ENCODE assay signal across 17 cellular contexts in the genomic region with DNA sequence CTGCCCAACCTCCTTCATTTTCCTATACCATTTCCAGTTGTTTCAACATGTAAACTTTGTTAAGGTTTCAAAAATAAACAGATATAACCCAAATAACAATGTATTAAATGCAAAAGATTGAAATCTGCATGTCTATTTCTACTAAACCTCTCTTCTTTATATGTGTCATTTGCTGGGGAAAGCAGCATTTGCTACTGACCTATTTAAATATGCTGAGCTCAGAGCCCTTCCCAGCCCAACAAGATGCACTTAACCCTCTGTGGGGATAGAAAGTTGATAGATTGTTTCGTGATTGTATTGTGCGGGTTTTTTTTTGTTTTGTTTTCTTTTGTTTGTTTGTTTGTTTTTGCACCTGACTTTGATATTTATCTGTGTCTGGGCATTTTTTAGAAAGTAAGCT.
"Had no signal": no experiment of that assay in that cellular context is flagged by ENCODE, and none has a peak within 500 bp of the region (broad histone marks: within the 10 kb centered on the region; RNA-seq: fewer than 3 reads in every experiment).

No MANE protein-coding gene starts in this region.

- H3K4me3 ChIP-seq: coronary artery, hepatocyte, mucosa of descending colon, neural progenitor cell, ovary, smooth muscle cell had no signal

- H3K9ac ChIP-seq: neural progenitor cell had no signal

- H3K4me1 Mint-ChIP-seq: natural killer cell had no signal

- H3K9me3 Mint-ChIP-seq: natural killer cell; stimulated activated naive CD8-positive, alpha-beta T cell treated with anti-CD3 and anti-CD28 coated beads, Interleukin-15, Interleukin-2, amounts not matched to agents 100 ng/mL and 50 ng/mL, for 24 hours had no signal

- H3K4me3 Mint-ChIP-seq: natural killer cell; neural progenitor cell; stimulated activated naive CD8-positive, alpha-beta T cell treated with anti-CD3 and anti-CD28 coated beads, Interleukin-15, Interleukin-2, amounts not matched to agents 100 ng/mL and 50 ng/mL, for 24 hours had no signal

- H3K9me3 ChIP-seq: mucosa of descending colon, ovary had no signal

- H3K27me3 ChIP-seq: hepatocyte, neural progenitor cell, ovary had no signal

- DNase-seq: cerebellar nuclear complex; effector CD8-positive, alpha-beta T cell; foreskin melanocyte; head of caudate nucleus; kidney glomerular epithelial cell; mammary epithelial cell; mucosa of descending colon; natural killer cell; ovary; right cardiac atrium; stimulated activated CD4-positive, alpha-beta T cell treated with anti-CD3 and anti-CD28 coated beads, Interleukin-2, amount 100 ng/mL, for 48 hours; trophoblast cell had no signal

- H3K36me3 ChIP-seq: neural progenitor cell, ovary had no signal

- H3K27ac ChIP-seq: coronary artery, hepatocyte, neural progenitor cell, ovary had no signal

- ATAC-seq: mucosa of descending colon, natural killer cell, right cardiac atrium had no signal

- H3K27ac Mint-ChIP-seq: natural killer cell; neural progenitor cell; stimulated activated naive CD8-positive, alpha-beta T cell treated with anti-CD3 and anti-CD28 coated beads, Interleukin-15, Interleukin-2, amounts not matched to agents 100 ng/mL and 50 ng/mL, for 24 hours had no signal

- H3K36me3 Mint-ChIP-seq: natural killer cell, neural progenitor cell had no signal
